22 cellular contexts compared by ENCODE assay signal in genomic region chr10:122201401-122201800, GRCh38.
"Had no signal": no experiment of that assay in that cellular context is flagged by ENCODE, and none has a peak within 500 bp of the region (broad histone marks: within the 10 kb centered on the region; RNA-seq: fewer than 3 reads in every experiment).

No MANE protein-coding gene starts in this region.

- H3K27ac ChIP-seq: coronary artery, dorsolateral prefrontal cortex, esophagus muscularis mucosa, foreskin keratinocyte, hepatocyte, lower lobe of right lung had no signal

- H3K4me3 Mint-ChIP-seq: immature natural killer cell, mesothelial cell of epicardium, naive B cell had no signal

- H3K27me3 ChIP-seq: dorsolateral prefrontal cortex, esophagus muscularis mucosa, foreskin keratinocyte, heart left ventricle, hepatocyte had no signal

- H3K4me1 ChIP-seq: foreskin keratinocyte, lower lobe of right lung had no signal

- H3K36me3 Mint-ChIP-seq: immature natural killer cell, naive B cell had no signal

- H3K4me3 ChIP-seq: coronary artery, dorsolateral prefrontal cortex, esophagus muscularis mucosa, heart left ventricle, hepatocyte, lower lobe of right lung, mucosa of descending colon had no signal

- H3K27me3 Mint-ChIP-seq: naive B cell had no signal

- H3K9me3 ChIP-seq: esophagus muscularis mucosa, heart left ventricle, lower lobe of right lung, mucosa of descending colon had no signal

- H3K4me1 Mint-ChIP-seq: immature natural killer cell, mesothelial cell of epicardium, naive B cell had no signal

- H2AFZ ChIP-seq: hepatocyte had no signal

- H3K4me2 ChIP-seq: hepatocyte had no signal

- H3K27ac Mint-ChIP-seq: immature natural killer cell, mesothelial cell of epicardium, naive B cell had no signal

- DNase-seq: dermis blood vessel endothelial cell; dorsolateral prefrontal cortex; effector CD4-positive, alpha-beta T cell; effector memory CD4-positive, alpha-beta T cell; foreskin keratinocyte; heart left ventricle; hypothalamus; immature natural killer cell; islet precursor cell; kidney; kidney glomerular epithelial cell; left colon; left ventricle myocardium superior; mesenchymal stem cell; mucosa of descending colon; naive B cell had no signal

- H3K9me3 Mint-ChIP-seq: immature natural killer cell, mesothelial cell of epicardium had no signal

- ATAC-seq: foreskin keratinocyte, heart left ventricle, left colon, left lobe of liver, left ventricle myocardium superior, lower lobe of right lung, mucosa of descending colon had no signal
